In the genomic region with DNA sequence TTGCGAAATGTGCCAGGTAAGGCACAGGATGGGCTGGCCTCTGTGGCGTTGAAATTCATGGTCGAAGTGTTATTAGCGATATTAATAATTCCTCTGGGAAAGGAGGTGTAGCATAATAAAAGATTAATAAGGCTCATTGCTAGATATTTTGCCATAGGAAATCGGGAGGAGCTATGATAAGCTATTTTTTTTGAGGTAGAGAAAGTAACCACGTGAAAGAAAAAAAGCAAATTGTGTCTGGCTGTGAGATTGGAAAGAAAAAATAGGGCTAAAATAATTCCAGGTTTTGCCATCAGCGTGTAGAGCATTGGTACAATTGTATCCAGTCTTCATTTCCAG, we compare ENCODE assay signal across 8 cellular contexts. TPM values are rescaled to one million over a fixed set of nuclear protein-coding genes. Genes with fewer than 3 reads are reported as not detected.
DNase-seq lines count a peak whose midpoint lies in the region; ATAC-seq lines count a peak whose summit lies in the region.

No MANE protein-coding gene starts in this region.

- 6% methylated on average over 7 of the region's 7 CpGs for WGBS in HUES64

- H3K9ac ChIP-seq in HUES64 (ENCODE audit: low read depth, low read length), result no peak overlapping the region

- peaks cover 23% of the 10 kb centered on the region for H3K4me1 ChIP-seq in HUES64 (ENCODE audit: insufficient read depth, low read length)

- no peaks in the 10 kb centered on the region for H3K9me3 Mint-ChIP-seq in activated naive CD8-positive, alpha-beta T cell treated with anti-CD3 and anti-CD28 coated beads for 36 hours
- H3K9me3 Mint-ChIP-seq in immature natural killer cell, result no peaks in the 10 kb centered on the region
- no peaks in the 10 kb centered on the region for H3K9me3 Mint-ChIP-seq in stimulated activated naive CD8-positive, alpha-beta T cell treated with anti-CD3 and anti-CD28 coated beads, Interleukin-15, amount 100 ng/mL, for 72 hours

- H3K27ac ChIP-seq in HUES64 (ENCODE audit: low read depth, low read length), result no peak overlapping the region

- ATAC-seq in stimulated activated naive CD8-positive, alpha-beta T cell treated with anti-CD3 and anti-CD28 coated beads, Interleukin-15, amount 100 ng/mL, for 72 hours, result no peak
- no peak for ATAC-seq in GM21717 (IDR thresholded peaks at IDR 0.05; ENCODE audit: unreplicated experiment)

- no peaks in the 10 kb centered on the region for H3K36me3 ChIP-seq in HUES64 (ENCODE audit: insufficient read depth, low read length)

- H3K4me3 Mint-ChIP-seq in activated naive CD8-positive, alpha-beta T cell treated with anti-CD3 and anti-CD28 coated beads for 36 hours, result peak overlapping the region; percentile 77
- H3K4me3 Mint-ChIP-seq in immature natural killer cell, result peak overlapping the region; percentile 82 to 89 (median 85)
- H3K4me3 Mint-ChIP-seq in stimulated activated naive CD8-positive, alpha-beta T cell treated with anti-CD3 and anti-CD28 coated beads, Interleukin-15, amount 100 ng/mL, for 72 hours, result peak overlapping the region; percentile 81 to 87

- peaks cover 26% of the 10 kb centered on the region for H3K4me1 Mint-ChIP-seq in activated naive CD8-positive, alpha-beta T cell treated with anti-CD3 and anti-CD28 coated beads for 36 hours
- H3K4me1 Mint-ChIP-seq in immature natural killer cell, result peaks cover 32 to 40% of the 10 kb centered on the region in 2 donors
- peaks cover 33% of the 10 kb centered on the region for H3K4me1 Mint-ChIP-seq in stimulated activated naive CD8-positive, alpha-beta T cell treated with anti-CD3 and anti-CD28 coated beads, Interleukin-15, amount 100 ng/mL, for 72 hours

- no peaks in the 10 kb centered on the region for H3K36me3 Mint-ChIP-seq in activated naive CD8-positive, alpha-beta T cell treated with anti-CD3 and anti-CD28 coated beads for 36 hours
- no peaks in the 10 kb centered on the region for H3K36me3 Mint-ChIP-seq in immature natural killer cell

- H3K27me3 Mint-ChIP-seq in activated naive CD8-positive, alpha-beta T cell treated with anti-CD3 and anti-CD28 coated beads for 36 hours, result peaks cover 28% of the 10 kb centered on the region
- H3K27me3 Mint-ChIP-seq in immature natural killer cell (ENCODE audit: low read depth in 3 of 3), result peaks cover 13 to 16% (median 16%) of the 10 kb centered on the region in 3 donors
- H3K27me3 Mint-ChIP-seq in stimulated activated naive CD8-positive, alpha-beta T cell treated with anti-CD3 and anti-CD28 coated beads, Interleukin-15, amount 100 ng/mL, for 72 hours, result peaks cover 26% of the 10 kb centered on the region

- no peak for DNase-seq in activated naive CD8-positive, alpha-beta T cell treated with anti-CD3 and anti-CD28 coated beads for 36 hours
- DNase-seq in immature natural killer cell (no peak), T1000 (lab: John Stamatoyannopoulos, UW) (no peak), NCI-H2227 (lab: John Stamatoyannopoulos, UW; ENCODE audit: unreplicated experiment) (no peak)
- no peak for DNase-seq in stimulated activated naive CD8-positive, alpha-beta T cell treated with anti-CD3 and anti-CD28 coated beads, Interleukin-15, amount 100 ng/mL, for 72 hours
- no peak for DNase-seq in activated CD4-positive, alpha-beta T cell treated with anti-CD3 and anti-CD28 coated beads for 48 hours

- H3K9me3 ChIP-seq in HUES64 (ENCODE audit: insufficient read depth, low read depth, low read length), result peaks cover 4% of the 10 kb centered on the region; the same call in 1 of the 2 replicates

- no peak overlapping the region for H3K27ac Mint-ChIP-seq in activated naive CD8-positive, alpha-beta T cell treated with anti-CD3 and anti-CD28 coated beads for 36 hours
- peak overlapping the region; percentile 44 to 84 (median 82) for H3K27ac Mint-ChIP-seq in immature natural killer cell
- H3K27ac Mint-ChIP-seq in stimulated activated naive CD8-positive, alpha-beta T cell treated with anti-CD3 and anti-CD28 coated beads, Interleukin-15, amount 100 ng/mL, for 72 hours, result peak overlapping the region in 1 of 2 donors; percentile 34

- peak overlapping the region; percentile 75 for H3K4me3 ChIP-seq in HUES64 (ENCODE audit: low read length)

- H3K27me3 ChIP-seq in HUES64 (ENCODE audit: insufficient read depth, low read length), result peaks cover 29% of the 10 kb centered on the region

RNA-seq across cellular contexts. Expression of a gene that starts 1.0 kb away (rescaled TPM):
- 3.9 TPM for polyA plus RNA-seq in HUES64 (2013, experiment 1 of 2)
- polyA plus RNA-seq in HUES64 (2013, experiment 2 of 2), result 4.8 TPM
- total RNA-seq in activated naive CD8-positive, alpha-beta T cell treated with anti-CD3 and anti-CD28 coated beads for 36 hours, result 1 to 10 TPM; 4.2 to 5.9 TPM
- polyA plus RNA-seq in immature natural killer cell, result 1 to 10 TPM; 2.6 to 6.2 (median 4.4) TPM
